Comparison of ENCODE assay signal across 24 cellular contexts in the genomic region with DNA sequence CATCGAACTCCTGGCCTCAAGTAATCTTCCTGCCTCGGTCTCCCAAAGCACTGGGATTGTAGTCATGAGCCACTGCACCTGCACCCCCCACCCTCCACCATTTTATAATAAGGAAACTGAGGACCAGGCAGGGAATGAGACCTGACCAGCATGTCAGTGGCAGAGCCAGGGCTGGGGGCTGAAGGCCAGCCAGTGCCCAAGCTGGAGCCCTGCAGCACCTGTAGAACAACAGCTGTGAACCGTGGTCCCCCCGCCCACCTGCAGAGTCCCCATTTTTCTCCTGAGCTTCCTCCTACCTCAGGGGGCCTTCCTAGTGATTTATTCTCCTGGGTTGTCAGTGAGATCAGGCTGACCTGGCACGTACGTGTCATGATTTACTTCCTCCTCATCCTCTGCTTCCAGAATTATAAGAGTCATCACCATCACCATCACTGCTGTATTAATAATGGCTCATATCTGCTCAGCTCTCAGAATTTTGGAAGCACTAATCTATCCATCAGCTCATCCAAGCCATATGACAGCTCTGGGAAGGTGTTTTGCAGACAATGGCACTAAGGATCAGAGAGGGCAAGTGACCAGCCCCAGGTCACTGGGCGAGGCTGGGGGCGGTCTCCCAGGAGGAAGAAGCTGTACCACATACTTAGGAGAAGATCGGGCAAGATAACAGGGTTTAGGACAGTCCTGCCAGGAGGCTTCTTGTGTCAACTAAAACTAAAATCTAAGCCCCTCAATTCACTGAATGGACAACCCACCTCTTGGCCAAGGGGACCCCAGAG. TPM values are rescaled to one million over a fixed set of nuclear protein-coding genes. Genes with fewer than 3 reads are reported as not detected.
"Had no signal": no experiment of that assay in that cellular context is flagged by ENCODE, and none has a peak within 500 bp of the region (broad histone marks: within the 10 kb centered on the region; RNA-seq: fewer than 3 reads in every experiment).

No MANE protein-coding gene starts in this region.

- H3K4me1 ChIP-seq: testis had no signal

- H3K27ac ChIP-seq: epithelial cell of prostate, esophagus squamous epithelium, neutrophil, ovary, testis, upper lobe of left lung, vagina had no signal

- H3K4me3 Mint-ChIP-seq: activated CD4-positive, alpha-beta T cell treated with anti-CD3 and anti-CD28 coated beads for 36 hours; activated naive CD8-positive, alpha-beta T cell; activated T-cell treated with anti-CD3 and anti-CD28 coated beads, Interleukin-2, amount 50 U/mL, for 72 hours; central memory CD8-positive, alpha-beta T cell; mesothelial cell of epicardium; naive B cell; nephron progenitor cell; stimulated activated memory B cell treated with anti-CD40 and anti-IgM and Interleukin-4, amounts not matched to agents 10 μg/mL and 1 μg/mL and 100 μg/mL, for 72 hours had no signal

- H3K9me3 Mint-ChIP-seq: activated T-cell treated with anti-CD3 and anti-CD28 coated beads, Interleukin-2, amount 50 U/mL, for 72 hours; central memory CD8-positive, alpha-beta T cell; mesothelial cell of epicardium; naive B cell; nephron progenitor cell; stimulated activated memory B cell treated with anti-CD40 and anti-IgM and Interleukin-4, amounts not matched to agents 10 μg/mL and 1 μg/mL and 100 μg/mL, for 72 hours had no signal

- DNase-seq: amniotic stem cell, esophagus squamous epithelium, foreskin melanocyte had no signal

- H3K9me3 ChIP-seq: esophagus squamous epithelium, neutrophil, ovary, testis, upper lobe of left lung, vagina had no signal

- H3K4me3 ChIP-seq: esophagus squamous epithelium, ovary, testis, upper lobe of left lung, vagina had no signal

- H3K27me3 Mint-ChIP-seq: activated naive CD8-positive, alpha-beta T cell; central memory CD8-positive, alpha-beta T cell had no signal

- H3K27ac Mint-ChIP-seq: activated CD4-positive, alpha-beta T cell treated with anti-CD3 and anti-CD28 coated beads for 36 hours; activated naive CD8-positive, alpha-beta T cell; activated T-cell treated with anti-CD3 and anti-CD28 coated beads, Interleukin-2, amount 50 U/mL, for 72 hours; mesothelial cell of epicardium; nephron progenitor cell; progenitor cell of endocrine pancreas; stimulated activated memory B cell treated with anti-CD40 and anti-IgM and Interleukin-4, amounts not matched to agents 10 μg/mL and 1 μg/mL and 100 μg/mL, for 72 hours had no signal

- H3K36me3 ChIP-seq: esophagus squamous epithelium, neutrophil, ovary, upper lobe of left lung, vagina had no signal

- H3K27me3 ChIP-seq: esophagus squamous epithelium, ovary, testis, upper lobe of left lung, vagina had no signal

- H3K36me3 Mint-ChIP-seq: activated naive CD8-positive, alpha-beta T cell; mesothelial cell of epicardium; naive B cell; stimulated activated memory B cell treated with anti-CD40 and anti-IgM and Interleukin-4, amounts not matched to agents 10 μg/mL and 1 μg/mL and 100 μg/mL, for 72 hours had no signal

- ATAC-seq: activated CD4-positive, alpha-beta T cell treated with anti-CD3 and anti-CD28 coated beads for 36 hours; stimulated activated memory B cell treated with anti-CD40 and anti-IgM and Interleukin-4, amounts not matched to agents 10 μg/mL and 1 μg/mL and 100 μg/mL, for 72 hours had no signal

RNA-seq across cellular contexts. Expression of gene SLCO2B1, which starts 5.5 kb away (rescaled TPM):
- total RNA-seq: activated CD4-positive, alpha-beta T cell treated with anti-CD3 and anti-CD28 coated beads for 36 hours; activated T-cell treated with anti-CD3 and anti-CD28 coated beads, Interleukin-2, amount 50 U/mL, for 72 hours; mammary epithelial cell; mesothelial cell of epicardium had no signal

RNA-seq across cellular contexts. Expression of gene OR2AT4, which starts 48.7 kb away (rescaled TPM):
- total RNA-seq: activated CD4-positive, alpha-beta T cell treated with anti-CD3 and anti-CD28 coated beads for 36 hours; activated T-cell treated with anti-CD3 and anti-CD28 coated beads, Interleukin-2, amount 50 U/mL, for 72 hours; dermis microvascular lymphatic vessel endothelial cell; esophagus squamous epithelium; glomerular endothelial cell; left cardiac atrium; liver; mammary epithelial cell; mesothelial cell of epicardium; ovary; progenitor cell of endocrine pancreas; T-helper 1 cell treated with Interleukin-12 subunit alpha and Interleukin-12 subunit beta and Interleukin-4 antibody, amounts not matched to agents 30 ng/mL and 1 ng/mL, for 36 hours; upper lobe of left lung; vagina had no signal
